ENCODE assay signal across 18 cellular contexts in genomic region chr3:119647843-119648575, GRCh38. TPM values are rescaled to one million over a fixed set of nuclear protein-coding genes. Genes with fewer than 3 reads are reported as not detected.
DNase-seq lines count a peak whose midpoint lies in the region; ATAC-seq and TF ChIP-seq lines count a peak whose summit lies in the region.
"Had no signal": no experiment of that assay in that cellular context is flagged by ENCODE, and none has a peak within 500 bp of the region (broad histone marks: within the 10 kb centered on the region; RNA-seq: fewer than 3 reads in every experiment).

No MANE protein-coding gene starts in this region.

- H3F3A ChIP-seq in GM23248 (ENCODE audit: insufficient read depth): peaks cover 5% of the 10 kb centered on the region

- H3K79me2 ChIP-seq in GM23248 (ENCODE audit: insufficient read depth): no peaks in the 10 kb centered on the region

- peaks cover 36% of the 10 kb centered on the region for H3K4me1 Mint-ChIP-seq in mesothelial cell of epicardium
- peaks cover 8% of the 10 kb centered on the region for H3K4me1 Mint-ChIP-seq in stimulated activated effector memory CD8-positive, alpha-beta T cell treated with anti-CD3 and anti-CD28 coated beads, Interleukin-12 subunit alpha, Interleukin-12 subunit beta, amount 100 ng/mL, for 72 hours

- H4K20me1 ChIP-seq in GM23248 (ENCODE audit: insufficient read depth): no peaks in the 10 kb centered on the region

- H3K9me2 ChIP-seq in GM23248 (ENCODE audit: insufficient read depth): no peaks in the 10 kb centered on the region

- no peak for TF ChIP-seq CTCF in mesothelial cell of epicardium (IDR thresholded peaks at IDR 0.05; ENCODE audit: unreplicated experiment)

- H3K27me3 Mint-ChIP-seq in mesothelial cell of epicardium (ENCODE audit: low read depth): no peaks in the 10 kb centered on the region
- H3K27me3 Mint-ChIP-seq: activated CD4-positive, alpha-beta T cell treated with anti-CD3 and anti-CD28 coated beads for 36 hours; dendritic cell treated with granulocyte-macrophage colony-stimulating factor and Interleukin-4, amounts not matched to agents 40 ng/mL and 50 ng/mL, for 4 days had no signal

- H3K4me1 ChIP-seq in GM23248 (ENCODE audit: insufficient read depth) (peaks cover 12% of the 10 kb centered on the region), duodenal mucosa (ENCODE audit: control insufficient read depth in 1 of 2, insufficient read depth in 2 of 2, low read length in 2 of 2) (no peaks in the 10 kb centered on the region)

- no peak overlapping the region for H2AFZ ChIP-seq in GM23248

- no peak overlapping the region for H3K4me3 Mint-ChIP-seq in mesothelial cell of epicardium
- H3K4me3 Mint-ChIP-seq in stimulated activated effector memory CD8-positive, alpha-beta T cell treated with anti-CD3 and anti-CD28 coated beads, Interleukin-12 subunit alpha, Interleukin-12 subunit beta, amount 100 ng/mL, for 72 hours: no peak overlapping the region
- H3K4me3 Mint-ChIP-seq: activated CD4-positive, alpha-beta T cell treated with anti-CD3 and anti-CD28 coated beads for 36 hours; activated T-cell treated with anti-CD3 and anti-CD28 coated beads, Interleukin-2, amount 50 U/mL, for 4 hours; dendritic cell treated with granulocyte-macrophage colony-stimulating factor and Interleukin-4, amounts not matched to agents 40 ng/mL and 50 ng/mL, for 4 days had no signal

- H3K4me2 ChIP-seq in GM23248 (ENCODE audit: unreplicated experiment): no peak overlapping the region

- H3K27ac Mint-ChIP-seq in mesothelial cell of epicardium: peak overlapping the region; percentile 32
- peak overlapping the region; percentile 10 for H3K27ac Mint-ChIP-seq in stimulated activated effector memory CD8-positive, alpha-beta T cell treated with anti-CD3 and anti-CD28 coated beads, Interleukin-12 subunit alpha, Interleukin-12 subunit beta, amount 100 ng/mL, for 72 hours
- H3K27ac Mint-ChIP-seq: activated CD4-positive, alpha-beta T cell treated with anti-CD3 and anti-CD28 coated beads for 36 hours; dendritic cell treated with granulocyte-macrophage colony-stimulating factor and Interleukin-4, amounts not matched to agents 40 ng/mL and 50 ng/mL, for 4 days had no signal

- 74 to 79% methylated on average over 12 of the region's 12 CpGs for WGBS in GM23248 (ENCODE audit: low coverage in 1 of 2, low lambda C conversion rate in 2 of 2, missing lambda C conversion rate in 2 of 2), 2 experiments

- ATAC-seq in stimulated activated effector memory CD8-positive, alpha-beta T cell treated with anti-CD3 and anti-CD28 coated beads, Interleukin-12 subunit alpha, Interleukin-12 subunit beta, amount 100 ng/mL, for 72 hours: no peak
- no peak for ATAC-seq in left lobe of liver
- ATAC-seq: activated CD4-positive, alpha-beta T cell treated with anti-CD3 and anti-CD28 coated beads for 36 hours; activated T-cell treated with anti-CD3 and anti-CD28 coated beads, Interleukin-2, amount 50 U/mL, for 4 hours had no signal

- H3K4me3 ChIP-seq in GM23248 (no peak overlapping the region), duodenal mucosa (ENCODE audit: low read depth in 1 of 2, low read length in 2 of 2) (no peak overlapping the region)
- H3K4me3 ChIP-seq: adrenal gland had no signal

- H3K27me3 ChIP-seq in GM23248 (replicated peaks; ENCODE audit: insufficient read depth) (no peaks in the 10 kb centered on the region), duodenal mucosa (ENCODE audit: control insufficient read depth in 1 of 2, insufficient read depth in 2 of 2, low read length in 2 of 2) (no peaks in the 10 kb centered on the region)
- H3K27me3 ChIP-seq: adrenal gland had no signal

- H3K9me3 Mint-ChIP-seq in mesothelial cell of epicardium: no peaks in the 10 kb centered on the region
- H3K9me3 Mint-ChIP-seq in stimulated activated effector memory CD8-positive, alpha-beta T cell treated with anti-CD3 and anti-CD28 coated beads, Interleukin-12 subunit alpha, Interleukin-12 subunit beta, amount 100 ng/mL, for 72 hours: no peaks in the 10 kb centered on the region
- H3K9me3 Mint-ChIP-seq: activated T-cell treated with anti-CD3 and anti-CD28 coated beads, Interleukin-2, amount 50 U/mL, for 4 hours; dendritic cell treated with granulocyte-macrophage colony-stimulating factor and Interleukin-4, amounts not matched to agents 40 ng/mL and 50 ng/mL, for 4 days had no signal

- no peak overlapping the region for H3K9ac ChIP-seq in GM23248
- no peak overlapping the region for H3K9ac ChIP-seq in duodenal mucosa (ENCODE audit: low read depth in 1 of 2, low read length in 2 of 2)

- H3K36me3 ChIP-seq in GM23248 (ENCODE audit: low read depth) (no peaks in the 10 kb centered on the region), duodenal mucosa (ENCODE audit: control insufficient read depth in 1 of 2, insufficient read depth in 2 of 2, low read length in 2 of 2) (no peaks in the 10 kb centered on the region)
- H3K36me3 ChIP-seq: adrenal gland had no signal

- H3K27ac ChIP-seq in GM23248 (no peak overlapping the region), duodenal mucosa (ENCODE audit: low read depth, low read length) (peak overlapping the region; percentile 53)
- H3K27ac ChIP-seq: RWPE1 had no signal

- DNase-seq in GM23248 (peak; percentile 56), mesothelial cell of epicardium (ENCODE audit: low spot score in 2 of 2, unreplicated experiment in 2 of 2) (no peak), AG08396 (ENCODE audit: low spot score) (no peak), left lobe of liver (ENCODE audit: low spot score) (no peak), SHP77 treated with DMSO at 0.1 percent for 48 hours (lab: John Stamatoyannopoulos, UW) (no peak)
- DNase-seq in stimulated activated effector memory CD8-positive, alpha-beta T cell treated with anti-CD3 and anti-CD28 coated beads, Interleukin-12 subunit alpha, Interleukin-12 subunit beta, amount 100 ng/mL, for 72 hours (ENCODE audit: low spot score in 2 of 2): peak in 1 of 2 donors; percentile 35
- DNase-seq in activated CD4-positive, alpha-beta T cell treated with anti-CD3 and anti-CD28 coated beads, Interleukin-2, amount 50 U/mL, for 4 hours: no peak
- DNase-seq: activated CD4-positive, alpha-beta T cell treated with anti-CD3 and anti-CD28 coated beads for 36 hours; activated T-cell treated with anti-CD3 and anti-CD28 coated beads, Interleukin-2, amount 50 U/mL, for 4 hours; DMS 273 treated with DMSO at 0.1 percent for 48 hours; GOT3; MV-4-11; stimulated activated CD4-positive, alpha-beta T cell treated with anti-CD3 and anti-CD28 coated beads, Interleukin-2, amount 100 ng/mL, for 48 hours had no signal

- H3K9me3 ChIP-seq in GM23248 (ENCODE audit: low read depth): no peaks in the 10 kb centered on the region
- H3K9me3 ChIP-seq in duodenal mucosa (ENCODE audit: control insufficient read depth in 1 of 2, low read length in 2 of 2): no peaks in the 10 kb centered on the region
- H3K9me3 ChIP-seq: adrenal gland had no signal

- no peaks in the 10 kb centered on the region for H3K36me3 Mint-ChIP-seq in mesothelial cell of epicardium
- no peaks in the 10 kb centered on the region for H3K36me3 Mint-ChIP-seq in stimulated activated effector memory CD8-positive, alpha-beta T cell treated with anti-CD3 and anti-CD28 coated beads, Interleukin-12 subunit alpha, Interleukin-12 subunit beta, amount 100 ng/mL, for 72 hours

- in situ Hi-C loops in GM23248 (cut with MboI): no loop called here

RNA-seq across cellular contexts. Expression of gene POPDC2, which starts 12.4 kb away (rescaled TPM):
- not detected in 2 replicates for total RNA-seq in GM23248 (2014; rRNA removed; shearing (Covaris generic))
- polyA plus RNA-seq in GM23248 (2016; fragmentation: Nextera tagmentation; extraction: Ambion mirVana): 0.74 and 1.2 TPM in 2 replicates
- total RNA-seq in mesothelial cell of epicardium (3.4 to 3.5 TPM (median 3.5 TPM) in 3 replicates), left lobe of liver (0.65 TPM)

RNA-seq across cellular contexts. Expression of gene COX17, which starts 29.2 kb away (rescaled TPM):
- total RNA-seq in GM23248 (2014; rRNA removed; shearing (Covaris generic)): 7.0 and 27.7 TPM in 2 replicates
- 53.3 and 56.7 TPM in 2 replicates for polyA plus RNA-seq in GM23248 (2016; fragmentation: Nextera tagmentation; extraction: Ambion mirVana)
- total RNA-seq in mesothelial cell of epicardium: 16.0 to 18.1 TPM (median 17.3 TPM) in 3 replicates
- total RNA-seq in left lobe of liver: 31.0 TPM

RNA-seq across cellular contexts. Expression of gene PLA1A, which starts 50.3 kb away (rescaled TPM):
- total RNA-seq in GM23248 (2014; rRNA removed; shearing (Covaris generic)): not detected in 2 replicates
- not detected in 2 replicates for polyA plus RNA-seq in GM23248 (2016; fragmentation: Nextera tagmentation; extraction: Ambion mirVana)
- total RNA-seq in mesothelial cell of epicardium (not detected in 3 replicates), left lobe of liver (13.5 TPM)
- total RNA-seq: activated CD4-positive, alpha-beta T cell treated with anti-CD3 and anti-CD28 coated beads for 36 hours; activated T-cell treated with anti-CD3 and anti-CD28 coated beads, Interleukin-2, amount 50 U/mL, for 4 hours; T-helper 2 cell treated with Interferon-gamma antibody and Interleukin-4, amounts not matched to agents 100 ng/mL and 5 ng/mL, for 36 hours had no signal

RNA-seq across cellular contexts. Expression of gene CFAP91, which starts 54.8 kb away (rescaled TPM):
- not detected in 2 replicates for total RNA-seq in GM23248 (2014; rRNA removed; shearing (Covaris generic))
- polyA plus RNA-seq in GM23248 (2016; fragmentation: Nextera tagmentation; extraction: Ambion mirVana): not detected in 2 replicates
- total RNA-seq in mesothelial cell of epicardium: 7.1 to 10.9 TPM (median 8.7 TPM) in 3 replicates
- 0.55 TPM for total RNA-seq in left lobe of liver
- total RNA-seq: T-helper 2 cell treated with Interferon-gamma antibody and Interleukin-4, amounts not matched to agents 100 ng/mL and 5 ng/mL, for 36 hours had no signal

Comparison
In these comparisons a context has a peak if more than half of its experiments do, and no peak if none do; other contexts are left out.
1. RNA of gene PLA1A, which starts 50.3 kb away (total RNA-seq): 13.5 TPM in left lobe of liver (single experiment); not detected in mesothelial cell of epicardium and not detected in GM23248; every median in the first group is over 10 times any median in the second.